In the genomic region with DNA sequence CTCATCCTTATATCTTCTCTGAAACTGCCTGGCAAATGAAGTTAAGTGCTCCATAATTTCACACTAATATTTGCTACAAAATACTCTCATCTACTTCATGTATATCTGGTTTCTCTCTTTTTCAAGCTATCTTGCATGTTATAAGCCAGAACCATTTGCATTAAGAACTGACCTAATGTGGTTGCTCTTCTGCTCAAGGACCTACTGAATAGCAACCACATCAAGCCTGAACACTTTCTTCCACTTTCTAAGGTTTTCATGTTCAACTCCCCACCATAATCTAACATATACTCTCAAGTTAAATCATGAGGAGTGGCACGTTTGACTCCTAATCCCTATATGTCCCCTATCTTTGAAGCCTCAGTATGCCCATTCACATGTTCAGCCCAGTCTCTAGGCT, we compare ENCODE assay signal across 19 cellular contexts. TPM values are rescaled to one million over a fixed set of nuclear protein-coding genes. Genes with fewer than 3 reads are reported as not detected.
DNase-seq lines count a peak whose midpoint lies in the region; ATAC-seq and TF ChIP-seq lines count a peak whose summit lies in the region.
"Had no signal": no experiment of that assay in that cellular context is flagged by ENCODE, and none has a peak within 500 bp of the region (broad histone marks: within the 10 kb centered on the region; RNA-seq: fewer than 3 reads in every experiment).

No MANE protein-coding gene starts in this region.

- H3K4me3 ChIP-seq in liver (ENCODE audit: low read depth in 1 of 3, low read length in 3 of 3) (no peak overlapping the region), right lobe of liver (no peak overlapping the region), SU-DHL-6 (ENCODE audit: insufficient read depth, low read length, poor library complexity, severe bottlenecking) (no peak overlapping the region)
- H3K4me3 ChIP-seq: K562, SJCRH30 had no signal

- H3K9me3 ChIP-seq in liver (ENCODE audit: control insufficient read depth in 4 of 4, low read length in 3 of 4) (no peaks in the 10 kb centered on the region), right lobe of liver (no peaks in the 10 kb centered on the region), SU-DHL-6 (ENCODE audit: insufficient read depth, low read length) (no peaks in the 10 kb centered on the region)
- H3K9me3 ChIP-seq: SJCRH30 had no signal

- no peak overlapping the region for H2AFZ ChIP-seq in SU-DHL-6 (ENCODE audit: low read depth, low read length, severe bottlenecking)

- H3K27me3 ChIP-seq in liver (ENCODE audit: control insufficient read depth in 4 of 4, insufficient read depth in 4 of 4, low read length in 3 of 4) (no peaks in the 10 kb centered on the region), right lobe of liver (no peaks in the 10 kb centered on the region), SU-DHL-6 (ENCODE audit: low read length) (no peaks in the 10 kb centered on the region)
- H3K27me3 ChIP-seq: SJCRH30 had no signal

- no peaks in the 10 kb centered on the region for H3K36me3 ChIP-seq in liver (ENCODE audit: control insufficient read depth in 4 of 4, insufficient read depth in 3 of 4, low read depth in 1 of 4, low read length in 3 of 4)
- H3K36me3 ChIP-seq in right lobe of liver: no peaks in the 10 kb centered on the region
- no peaks in the 10 kb centered on the region for H3K36me3 ChIP-seq in SU-DHL-6 (ENCODE audit: low read length)
- H3K36me3 ChIP-seq: SJCRH30 had no signal

- no peaks in the 10 kb centered on the region for H3K79me2 ChIP-seq in SU-DHL-6 (ENCODE audit: insufficient read depth, low read length)

- no peak for ATAC-seq in right lobe of liver
- ATAC-seq in HG02981 (IDR thresholded peaks at IDR 0.05; ENCODE audit: unreplicated experiment): peak; percentile 34
- ATAC-seq in HG02571 (IDR thresholded peaks at IDR 0.05; ENCODE audit: unreplicated experiment): no peak
- no peak for ATAC-seq in HG03457 (IDR thresholded peaks at IDR 0.05; ENCODE audit: unreplicated experiment)
- ATAC-seq: K562 had no signal

- H3K9me2 ChIP-seq in SU-DHL-6 (replicated peaks; ENCODE audit: insufficient read depth, low read length): no peaks in the 10 kb centered on the region

- intact Hi-C loops in right lobe of liver (cut with DNase I) (loop anchor here (10.0 kb wide), 1 partner anchor 128 kb away; no protein-coding TSS in a partner anchor), cardiac septum (cut with DNase I) (loop anchor here (10.0 kb wide), 2 partner anchors 202 to 412 kb away; partner anchors contain the start of gene RGS2)

- 87% methylated on average over 1 of the region's 1 CpG for WGBS in liver
- 53% methylated on average over 1 of the region's 1 CpG for WGBS in right lobe of liver (ENCODE audit: insufficient coverage, low coverage, low lambda C conversion rate, missing lambda C conversion rate)

- no peak overlapping the region for H3K4me2 ChIP-seq in SU-DHL-6 (ENCODE audit: low read depth, low read length, poor library complexity, severe bottlenecking)

- H3K4me1 ChIP-seq in liver (ENCODE audit: control insufficient read depth in 4 of 4, insufficient read depth in 4 of 4, low read length in 3 of 4) (peaks cover 0 to 7% (median 3%) of the 10 kb centered on the region in 4 donors), right lobe of liver (peaks cover 0 to 4% (median 0%) of the 10 kb centered on the region in 4 donors)
- H3K4me1 ChIP-seq: SJCRH30 had no signal

- TF ChIP-seq RAD21 in liver (IDR thresholded peaks at IDR 0.05): no peak

- TF ChIP-seq POLR2A in right lobe of liver (IDR thresholded peaks at IDR 0.05): no peak

- H3F3A ChIP-seq in SU-DHL-6 (ENCODE audit: insufficient read depth): peaks cover 10% of the 10 kb centered on the region

- no peaks in the 10 kb centered on the region for H4K20me1 ChIP-seq in SU-DHL-6 (ENCODE audit: low read depth, low read length)

- no peak for TF ChIP-seq CTCF in liver (IDR thresholded peaks at IDR 0.05; ENCODE audit: low read depth, low read length, missing input control)
- no peak for TF ChIP-seq CTCF in right lobe of liver (IDR thresholded peaks at IDR 0.05)
- no peak for TF ChIP-seq CTCF in SU-DHL-6 (IDR thresholded peaks at IDR 0.05; ENCODE audit: insufficient read depth, low read length, poor library complexity, severe bottlenecking)

- H3K27ac ChIP-seq in liver (ENCODE audit: low read depth in 1 of 2, low read length in 2 of 2): peak overlapping the region; percentile 53 to 76
- H3K27ac ChIP-seq in right lobe of liver: peak overlapping the region in 1 of 3 donors; percentile 20
- 0 out of 2 replicates have a peak overlapping the region, but pooled peaks have one; percentile 7 for H3K27ac ChIP-seq in SU-DHL-6 (ENCODE audit: low read depth, low read length)
- H3K27ac ChIP-seq: RWPE1, SJCRH30 had no signal

- DNase-seq in right lobe of liver (no peak), cardiac septum (ENCODE audit: low spot score) (no peak), T-helper 2 cell (no peak)
- DNase-seq: NCI-H1092 treated with DMSO at 0.1 percent for 48 hours; NCI-H1694; NCI-H2107; NCI-H526 treated with DMSO at 0.1 percent for 48 hours; NK-92 treated with Interleukin-12 subunit alpha and Interleukin-12 subunit beta, amount 100 ng/mL, for 24 hours; OCI-M1; SJCRH30 had no signal

- no peak overlapping the region for H3K9ac ChIP-seq in liver (ENCODE audit: low read depth in 1 of 2, low read length in 2 of 2)
- H3K9ac ChIP-seq in SU-DHL-6 (ENCODE audit: low read length): no peak overlapping the region

TF ChIP-seq in liver, 16 proteins besides CTCF, POLR2A, EP300 and RAD21:
- TF ChIP-seq SP1 (IDR thresholded peaks at IDR 0.05) (no peak), FOXA1 (IDR thresholded peaks at IDR 0.05) (no peak)

RNA-seq across cellular contexts. Expression of gene RGS1, which starts 27.2 kb away (rescaled TPM):
- total RNA-seq in liver (1 to 10 TPM; 1.8 to 7.7 TPM), right lobe of liver (10 to 100 TPM in 3 of 6 experiments, 1 to 10 TPM in 3; 2.6 to 29.8 (median 9.5) TPM), cardiac septum (2.6 TPM)
- polyA plus RNA-seq in liver: 1 to 10 TPM; 5.4 to 6.6 TPM
- total RNA-seq: A172, K562, M059J, SJCRH30 had no signal
- polyA plus RNA-seq: K562 had no signal

RNA-seq across cellular contexts. Expression of gene RGS13, which starts 33.2 kb away (rescaled TPM):
- total RNA-seq in liver: under 1 TPM in 1 of 2 donors, not detected in 1; under 0.01 TPM
- under 1 TPM in 1 of 2 donors, not detected in 1; 0.05 TPM for polyA plus RNA-seq in liver
- total RNA-seq in right lobe of liver: not detected
- 0.27 TPM for total RNA-seq in cardiac septum
- total RNA-seq: A172, K562, SJCRH30 had no signal
- polyA plus RNA-seq: K562 had no signal
